Comparison of ENCODE assay signal across 1 cellular context in genomic region chr6:152459245-152459644, GRCh38.
TF ChIP-seq lines count a peak whose summit lies in the region.

No MANE protein-coding gene starts in this region.

TF ChIP-seq in IMR-90, 13 proteins besides CTCF, POLR2A, EP300 and RAD21:
- no peak for TF ChIP-seq USF2 (IDR thresholded peaks at IDR 0.05; ENCODE audit: low read depth, low read length)
- TF ChIP-seq CEBPB (IDR thresholded peaks at IDR 0.05; ENCODE audit: low read depth, low read length): no peak
- no peak for TF ChIP-seq MAFK (IDR thresholded peaks at IDR 0.05; ENCODE audit: low read depth, low read length)
- TF ChIP-seq MAZ (IDR thresholded peaks at IDR 0.05; ENCODE audit: borderline replicate concordance, low read depth, low read length): no peak
- TF ChIP-seq FOS (IDR thresholded peaks at IDR 0.05; ENCODE audit: low read depth, low read length): no peak
- no peak for TF ChIP-seq BHLHE40 (IDR thresholded peaks at IDR 0.05; ENCODE audit: low read depth, low read length)
- TF ChIP-seq ELK1 (IDR thresholded peaks at IDR 0.05; ENCODE audit: borderline replicate concordance, low read depth, low read length): no peak
- TF ChIP-seq SMC3 (IDR thresholded peaks at IDR 0.05; ENCODE audit: low read depth, low read length): no peak
- TF ChIP-seq CHD1 (IDR thresholded peaks at IDR 0.05; ENCODE audit: low read depth, low read length): no peak
- no peak for TF ChIP-seq RCOR1 (IDR thresholded peaks at IDR 0.05; ENCODE audit: insufficient replicate concordance, low read length)
- no peak for TF ChIP-seq NFE2L2 (IDR thresholded peaks at IDR 0.05; ENCODE audit: low read depth, low read length)
- no peak for TF ChIP-seq RFX5 (IDR thresholded peaks at IDR 0.05; ENCODE audit: low read depth, low read length)
- no peak for TF ChIP-seq MXI1 (IDR thresholded peaks at IDR 0.05; ENCODE audit: borderline replicate concordance, low read depth, low read length)
